11 cellular contexts compared by ENCODE assay signal in the genomic region with DNA sequence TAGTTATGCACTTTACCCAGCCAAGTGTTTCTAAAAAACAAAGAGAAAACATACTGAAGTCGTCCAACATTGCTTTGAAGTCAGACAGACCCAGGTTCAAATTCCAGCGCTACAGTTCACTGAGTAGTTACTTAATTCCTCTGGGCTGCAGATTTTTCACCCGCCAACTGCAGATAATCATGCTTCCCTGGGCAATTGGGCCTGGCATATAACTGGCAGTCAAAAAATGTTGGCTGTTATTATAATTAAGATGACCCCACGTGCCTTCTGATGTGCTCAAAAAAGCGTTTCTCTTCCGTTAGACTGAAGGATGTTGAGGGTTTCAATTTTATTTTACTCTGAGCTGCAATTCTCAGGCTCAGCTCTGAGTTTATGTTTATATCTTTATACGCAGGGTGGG.
DNase-seq lines count a peak whose midpoint lies in the region; ATAC-seq and TF ChIP-seq lines count a peak whose summit lies in the region.
"Had no signal": no experiment of that assay in that cellular context is flagged by ENCODE, and none has a peak within 500 bp of the region (broad histone marks: within the 10 kb centered on the region; RNA-seq: fewer than 3 reads in every experiment).

No MANE protein-coding gene starts in this region.

- H3K27ac ChIP-seq in fibroblast of lung (ENCODE audit: insufficient read depth, low read length) (no peak overlapping the region), osteoblast (ENCODE audit: low read depth, low read length) (no peak overlapping the region)
- H3K27ac ChIP-seq: PC-9 had no signal

- no peaks in the 10 kb centered on the region for H3K27me3 Mint-ChIP-seq in Caco-2 (ENCODE audit: insufficient read depth, unreplicated experiment)

- H2AFZ ChIP-seq in fibroblast of lung (ENCODE audit: low read length) (peak overlapping the region; percentile 3), osteoblast (ENCODE audit: low read length) (no peak overlapping the region)
- H2AFZ ChIP-seq: PC-9 had no signal

- H4K20me1 ChIP-seq in fibroblast of lung (ENCODE audit: control insufficient read depth, extremely low read depth, insufficient read depth, low read length): no peaks in the 10 kb centered on the region
- no peaks in the 10 kb centered on the region for H4K20me1 ChIP-seq in osteoblast (ENCODE audit: insufficient read depth, low read length)

- ATAC-seq in GM19455 (IDR thresholded peaks at IDR 0.05; ENCODE audit: unreplicated experiment) (peak; percentile 45), SK-N-SH treated with all-trans-retinoic acid at 6 μM for 48 hours (peak; percentile 57)
- ATAC-seq: right cardiac atrium had no signal

- H3K27me3 ChIP-seq in fibroblast of lung (ENCODE audit: control insufficient read depth, insufficient read depth, low read length) (no peaks in the 10 kb centered on the region), osteoblast (ENCODE audit: insufficient read depth, low read length) (no peaks in the 10 kb centered on the region), Caco-2 (replicated peaks; ENCODE audit: control insufficient read depth, insufficient read depth, low read length) (no peaks in the 10 kb centered on the region)

- no TSS peak for BruUV-seq in Caco-2 (replicated peaks; lab: Mats Ljungman, UMichigan)

- DNase-seq in fibroblast of lung (ENCODE audit: low read depth in 2 of 2) (no peak), renal cortical epithelial cell (ENCODE audit: low read depth) (peak; percentile 85), osteoblast (ENCODE audit: insufficient read length, low spot score, missing footprints) (no peak), Caco-2 (no peak)
- no peak for DNase-seq in activated effector memory CD4-positive, alpha-beta T cell treated with anti-CD3 and anti-CD28 coated beads, Interleukin-2, amount 50 U/mL, for 16 hours
- DNase-seq: NCI-H1048, PC-9, right cardiac atrium, T1000 had no signal

- peaks cover 9% of the 10 kb centered on the region for H3K9me3 Mint-ChIP-seq in Caco-2 (ENCODE audit: unreplicated experiment)

- TF ChIP-seq CTCF in fibroblast of lung (conservative IDR thresholded peaks at IDR 0.05 in 1 of 2, IDR thresholded peaks at IDR 0.05 in 1 of 2; ENCODE audit: low read depth in 1 of 2, low read length in 2 of 2) (no peak), osteoblast (IDR thresholded peaks at IDR 0.05; ENCODE audit: extremely low read depth, low read depth, low read length) (no peak), Caco-2 (IDR thresholded peaks at IDR 0.05; ENCODE audit: insufficient read depth in 1 of 2, low read depth in 1 of 2, low read length in 1 of 2, severe bottlenecking in 1 of 2, unreplicated experiment in 1 of 2) (no peak)

- no peak overlapping the region for H3K9ac ChIP-seq in fibroblast of lung (ENCODE audit: insufficient read depth, low read length)

- H3K4me3 Mint-ChIP-seq in Caco-2 (ENCODE audit: unreplicated experiment): no peak overlapping the region

- POLR2A ChIA-PET in Caco-2 (lab: Charles Lee): no interaction called here

- H3K36me3 ChIP-seq in fibroblast of lung (ENCODE audit: control insufficient read depth, insufficient read depth, low read length): no peaks in the 10 kb centered on the region
- no peaks in the 10 kb centered on the region for H3K36me3 ChIP-seq in osteoblast (ENCODE audit: insufficient read depth, low read length)
- H3K36me3 ChIP-seq in Caco-2 (ENCODE audit: control insufficient read depth, insufficient read depth, low read length): no peaks in the 10 kb centered on the region

- H3K4me2 ChIP-seq in fibroblast of lung (ENCODE audit: extremely low read depth, insufficient read depth, low read length) (peak overlapping the region; percentile 27), osteoblast (ENCODE audit: insufficient read depth, low read length) (no peak overlapping the region)
- H3K4me2 ChIP-seq: PC-9 had no signal

- peaks cover 33% of the 10 kb centered on the region for H3K4me1 Mint-ChIP-seq in Caco-2 (ENCODE audit: low read depth, unreplicated experiment)

- no peak overlapping the region for H3K27ac Mint-ChIP-seq in Caco-2 (ENCODE audit: unreplicated experiment)

- H3K36me3 Mint-ChIP-seq in Caco-2 (ENCODE audit: insufficient read depth, unreplicated experiment): peaks cover 11% of the 10 kb centered on the region

- H3K4me1 ChIP-seq in fibroblast of lung (ENCODE audit: control insufficient read depth, extremely low read depth, insufficient read depth, low read length) (peaks cover 6% of the 10 kb centered on the region), osteoblast (ENCODE audit: insufficient read depth, low read length) (peaks cover 17% of the 10 kb centered on the region), Caco-2 (peaks cover 24% of the 10 kb centered on the region)

- CTCF ChIA-PET in Caco-2 (lab: Charles Lee): no interaction called here

- intact Hi-C loops in Caco-2 (cut with micrococcal nuclease; ENCODE audit: unreplicated experiment): no loop called here

- no peaks in the 10 kb centered on the region for H3K79me2 ChIP-seq in fibroblast of lung (ENCODE audit: control insufficient read depth, insufficient read depth, low read length)
- H3K79me2 ChIP-seq in osteoblast (ENCODE audit: insufficient read depth, low read length): no peaks in the 10 kb centered on the region

- H3K4me3 ChIP-seq in fibroblast of lung (replicated peaks in 1 of 4; ENCODE audit: control extremely low read depth in 1 of 4, insufficient read depth in 1 of 4, low read depth in 3 of 4, low read length in 4 of 4) (no peak overlapping the region), osteoblast (ENCODE audit: insufficient read depth, low read length) (no peak overlapping the region), Caco-2 (ENCODE audit: low read depth, low read length) (no peak overlapping the region)
- H3K4me3 ChIP-seq: PC-9 had no signal

- H3K9me3 ChIP-seq in fibroblast of lung (ENCODE audit: control insufficient read depth, insufficient read depth, low read depth, low read length) (no peaks in the 10 kb centered on the region), osteoblast (ENCODE audit: low read depth, low read length) (no peaks in the 10 kb centered on the region), Caco-2 (no peaks in the 10 kb centered on the region)

TF ChIP-seq in SK-N-SH treated with all-trans-retinoic acid at 6 μM for 48 hours, 23 proteins besides CTCF, POLR2A, EP300 and RAD21:
- TF ChIP-seq, protein P1, sequence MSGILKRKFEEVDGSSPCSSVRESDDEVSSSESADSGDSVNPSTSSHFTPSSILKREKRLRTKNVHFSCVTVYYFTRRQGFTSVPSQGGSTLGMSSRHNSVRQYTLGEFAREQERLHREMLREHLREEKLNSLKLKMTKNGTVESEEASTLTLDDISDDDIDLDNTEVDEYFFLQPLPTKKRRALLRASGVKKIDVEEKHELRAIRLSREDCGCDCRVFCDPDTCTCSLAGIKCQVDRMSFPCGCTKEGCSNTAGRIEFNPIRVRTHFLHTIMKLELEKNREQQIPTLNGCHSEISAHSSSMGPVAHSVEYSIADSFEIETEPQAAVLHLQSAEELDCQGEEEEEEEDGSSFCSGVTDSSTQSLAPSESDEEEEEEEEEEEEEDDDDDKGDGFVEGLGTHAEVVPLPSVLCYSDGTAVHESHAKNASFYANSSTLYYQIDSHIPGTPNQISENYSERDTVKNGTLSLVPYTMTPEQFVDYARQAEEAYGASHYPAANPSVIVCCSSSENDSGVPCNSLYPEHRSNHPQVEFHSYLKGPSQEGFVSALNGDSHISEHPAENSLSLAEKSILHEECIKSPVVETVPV (CRISPR knock-in tag; IDR thresholded peaks at IDR 0.05): no peak
- TF ChIP-seq ZNF8 (CRISPR knock-in tag; IDR thresholded peaks at IDR 0.05): no peak
- no peak for TF ChIP-seq PPARA (CRISPR knock-in tag; IDR thresholded peaks at IDR 0.05; ENCODE audit: borderline replicate concordance)
